8 cellular contexts compared by ENCODE assay signal in the genomic region with DNA sequence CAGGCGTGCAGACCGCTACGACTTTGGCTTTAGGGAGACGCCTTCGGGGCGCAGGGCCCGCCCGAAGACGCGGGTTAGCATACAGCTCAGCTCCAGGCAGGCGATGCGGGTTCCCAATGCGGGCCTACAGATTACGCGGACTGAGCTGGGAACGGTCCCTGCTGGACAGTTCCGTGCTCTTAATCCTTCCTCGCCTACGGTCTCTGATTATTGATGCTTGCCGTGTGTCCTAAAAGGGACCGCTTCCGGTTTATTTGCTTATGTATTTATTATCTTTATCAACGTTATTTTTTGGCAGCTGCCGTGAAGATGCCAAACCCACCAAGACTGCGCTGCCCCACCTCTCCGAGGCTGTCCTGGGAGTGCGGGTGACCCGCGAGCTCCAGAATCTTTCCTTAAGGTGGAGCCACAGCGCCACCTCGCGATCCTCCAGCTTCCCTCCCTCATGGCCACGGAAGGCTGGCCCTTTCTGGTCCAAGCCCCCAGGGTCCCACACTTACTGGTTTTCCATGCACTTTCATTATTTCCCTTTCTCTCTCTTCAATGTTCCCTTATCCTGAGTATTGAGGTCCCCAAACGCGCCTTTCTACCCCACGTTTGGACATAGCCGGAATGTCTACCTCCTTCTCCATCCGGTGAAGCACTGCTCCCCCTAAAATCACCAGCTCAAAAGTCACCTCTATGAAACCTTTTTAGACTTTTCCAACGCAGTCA. TPM values are rescaled to one million over a fixed set of nuclear protein-coding genes. Genes with fewer than 3 reads are reported as not detected.
DNase-seq lines count a peak whose midpoint lies in the region; ATAC-seq and TF ChIP-seq lines count a peak whose summit lies in the region.

No MANE protein-coding gene starts in this region.

- intact Hi-C loops in left cardiac atrium (cut with DNase I) = loop anchor here (2.0 to 10.0 kb wide), 6 partner anchors 409 to 1092 kb away; no protein-coding TSS in a partner anchor

- H3K4me1 ChIP-seq in HUES64 (ENCODE audit: insufficient read depth, low read length) (peaks cover 9% of the 10 kb centered on the region; the same call in 1 of the 2 replicates), SK-N-SH (ENCODE audit: control insufficient read depth in 1 of 2, insufficient read depth in 2 of 2, low read depth in 1 of 2, low read length in 1 of 2) (no peaks in the 10 kb centered on the region; a peak in 1 of 4 replicates), rectal smooth muscle tissue (ENCODE audit: control insufficient read depth, insufficient read depth, low read length) (no peaks in the 10 kb centered on the region)

- H3K4me2 ChIP-seq in SK-N-SH = peak overlapping the region; percentile 65; the same call in 1 of the 2 replicates

- no peaks in the 10 kb centered on the region for H3K36me3 ChIP-seq in HUES64 (ENCODE audit: insufficient read depth, low read length)
- H3K36me3 ChIP-seq in SK-N-SH (replicated peaks in 1 of 2; ENCODE audit: control insufficient read depth in 1 of 2, insufficient read depth in 2 of 2, low read length in 1 of 2) = no peaks in the 10 kb centered on the region
- H3K36me3 ChIP-seq in rectal smooth muscle tissue (ENCODE audit: control insufficient read depth, insufficient read depth, low read length) = no peaks in the 10 kb centered on the region

- CTCF ChIA-PET in SK-N-SH (lab: Yijun Ruan, JAX) = interaction anchor here (0.5 to 4.6 kb wide), 74 partner anchors 9 to 1388 kb away, joined by 3 to 178 read pairs (median 4); no protein-coding TSS in a partner anchor

- POLR2A ChIA-PET in SK-N-SH (lab: Yijun Ruan, JAX) = no interaction called here
- POLR2A ChIA-PET in activated naive CD8-positive, alpha-beta T cell treated with anti-CD3 and anti-CD28 coated beads, Interleukin-2, amount 10 ng/mL, durations not matched to agents 7 days and 5 days (lab: Charles Lee) = interaction anchor here (0.6 to 1.2 kb wide), 3 partner anchors 13 to 411 kb away, joined by 4 to 10 read pairs (median 7); no protein-coding TSS in a partner anchor

- H3K79me2 ChIP-seq in SK-N-SH (ENCODE audit: insufficient read depth) = no peaks in the 10 kb centered on the region

- ATAC-seq in GM21390 (IDR thresholded peaks at IDR 0.05; ENCODE audit: unreplicated experiment) = peak; percentile 57
- peak; percentile 82 for ATAC-seq in activated naive CD8-positive, alpha-beta T cell treated with anti-CD3 and anti-CD28 coated beads, Interleukin-2, amount 10 ng/mL, durations not matched to agents 7 days and 5 days (ENCODE audit: low read depth)
- peak; percentile 88 to 92 for ATAC-seq in left cardiac atrium
- ATAC-seq in GM21360 (IDR thresholded peaks at IDR 0.05; ENCODE audit: unreplicated experiment) = no peak

- H2AFZ ChIP-seq in SK-N-SH (ENCODE audit: low read depth) = no peak overlapping the region

- H3K27ac Mint-ChIP-seq in activated naive CD8-positive, alpha-beta T cell treated with anti-CD3 and anti-CD28 coated beads, Interleukin-2, amount 10 ng/mL, durations not matched to agents 7 days and 5 days = no peak overlapping the region

- H3K9me3 Mint-ChIP-seq in activated naive CD8-positive, alpha-beta T cell treated with anti-CD3 and anti-CD28 coated beads, Interleukin-2, amount 10 ng/mL, durations not matched to agents 7 days and 5 days = no peaks in the 10 kb centered on the region

- 5% methylated on average over 39 of the region's 39 CpGs for WGBS in HUES64
- 37% methylated on average over 39 of the region's 39 CpGs for WGBS in SK-N-SH (ENCODE audit: low lambda C conversion rate)

- H3K4me3 Mint-ChIP-seq in activated naive CD8-positive, alpha-beta T cell treated with anti-CD3 and anti-CD28 coated beads, Interleukin-2, amount 10 ng/mL, durations not matched to agents 7 days and 5 days = peak overlapping the region; percentile 74

- H3F3A ChIP-seq in SK-N-SH (replicated peaks; ENCODE audit: insufficient read depth) = no peaks in the 10 kb centered on the region

- H3K36me3 Mint-ChIP-seq in activated naive CD8-positive, alpha-beta T cell treated with anti-CD3 and anti-CD28 coated beads, Interleukin-2, amount 10 ng/mL, durations not matched to agents 7 days and 5 days = no peaks in the 10 kb centered on the region

- no peaks in the 10 kb centered on the region for H3K9me2 ChIP-seq in SK-N-SH

- H3K9ac ChIP-seq in HUES64 (ENCODE audit: low read depth, low read length) (no peak overlapping the region), SK-N-SH (no peak overlapping the region), rectal smooth muscle tissue (ENCODE audit: low read length) (no peak overlapping the region)

- no peak for TF ChIP-seq EP300 in SK-N-SH (IDR thresholded peaks at IDR 0.05; ENCODE audit: borderline replicate concordance in 1 of 2, low read depth in 1 of 2, low read length in 1 of 2)

- no peaks in the 10 kb centered on the region for H4K20me1 ChIP-seq in SK-N-SH (ENCODE audit: insufficient read depth)

- no peaks in the 10 kb centered on the region for H3K9me3 ChIP-seq in HUES64 (ENCODE audit: insufficient read depth, low read depth, low read length)
- no peaks in the 10 kb centered on the region for H3K9me3 ChIP-seq in SK-N-SH

- H3K4me3 ChIP-seq in HUES64 (ENCODE audit: low read length) (peak overlapping the region; percentile 33), SK-N-SH (ENCODE audit: low read depth in 2 of 2, low read length in 1 of 2) (peak overlapping the region; percentile 28 to 63; a peak in 2 of 4 replicates), rectal smooth muscle tissue (ENCODE audit: low read length) (peak overlapping the region; percentile 49)

- H3K4me1 Mint-ChIP-seq in activated naive CD8-positive, alpha-beta T cell treated with anti-CD3 and anti-CD28 coated beads, Interleukin-2, amount 10 ng/mL, durations not matched to agents 7 days and 5 days = peaks cover 20% of the 10 kb centered on the region

- DNase-seq in DMS114 treated with DMSO at 0.1 percent for 48 hours (lab: John Stamatoyannopoulos, UW; ENCODE audit: unreplicated experiment) (peak; percentile 69), SK-N-SH (peak; percentile 91), left cardiac atrium (peak; percentile 87)
- DNase-seq in activated naive CD8-positive, alpha-beta T cell treated with anti-CD3 and anti-CD28 coated beads, Interleukin-2, amount 10 ng/mL, durations not matched to agents 7 days and 5 days = peak; percentile 80

- H3K27me3 Mint-ChIP-seq in activated naive CD8-positive, alpha-beta T cell treated with anti-CD3 and anti-CD28 coated beads, Interleukin-2, amount 10 ng/mL, durations not matched to agents 7 days and 5 days = peaks cover 80% of the 10 kb centered on the region

- peaks cover 75% of the 10 kb centered on the region for H3K27me3 ChIP-seq in HUES64 (ENCODE audit: insufficient read depth, low read length)
- peaks cover 10% of the 10 kb centered on the region; the same call in 1 of the 2 replicates for H3K27me3 ChIP-seq in SK-N-SH (ENCODE audit: insufficient read depth)
- peaks cover 26% of the 10 kb centered on the region for H3K27me3 ChIP-seq in rectal smooth muscle tissue (ENCODE audit: control insufficient read depth, insufficient read depth, low read length)

- TF ChIP-seq CTCF in SK-N-SH (IDR thresholded peaks at IDR 0.05) = peak; percentile 97

- H3K27ac ChIP-seq in HUES64 (ENCODE audit: low read depth, low read length) = no peak overlapping the region
- H3K27ac ChIP-seq in SK-N-SH (ENCODE audit: low read depth in 2 of 2, low read length in 1 of 2) = no peak overlapping the region
- no peak overlapping the region for H3K27ac ChIP-seq in rectal smooth muscle tissue (ENCODE audit: low read depth, low read length)

- peak; percentile 96 for TF ChIP-seq RAD21 in SK-N-SH (IDR thresholded peaks at IDR 0.05; ENCODE audit: low read length)

TF ChIP-seq in SK-N-SH, 30 proteins besides CTCF, POLR2A, EP300 and RAD21:
- TF ChIP-seq SMC3 (IDR thresholded peaks at IDR 0.05; ENCODE audit: low read depth, low read length) = peak; percentile 95
- TF ChIP-seq, protein P1, sequence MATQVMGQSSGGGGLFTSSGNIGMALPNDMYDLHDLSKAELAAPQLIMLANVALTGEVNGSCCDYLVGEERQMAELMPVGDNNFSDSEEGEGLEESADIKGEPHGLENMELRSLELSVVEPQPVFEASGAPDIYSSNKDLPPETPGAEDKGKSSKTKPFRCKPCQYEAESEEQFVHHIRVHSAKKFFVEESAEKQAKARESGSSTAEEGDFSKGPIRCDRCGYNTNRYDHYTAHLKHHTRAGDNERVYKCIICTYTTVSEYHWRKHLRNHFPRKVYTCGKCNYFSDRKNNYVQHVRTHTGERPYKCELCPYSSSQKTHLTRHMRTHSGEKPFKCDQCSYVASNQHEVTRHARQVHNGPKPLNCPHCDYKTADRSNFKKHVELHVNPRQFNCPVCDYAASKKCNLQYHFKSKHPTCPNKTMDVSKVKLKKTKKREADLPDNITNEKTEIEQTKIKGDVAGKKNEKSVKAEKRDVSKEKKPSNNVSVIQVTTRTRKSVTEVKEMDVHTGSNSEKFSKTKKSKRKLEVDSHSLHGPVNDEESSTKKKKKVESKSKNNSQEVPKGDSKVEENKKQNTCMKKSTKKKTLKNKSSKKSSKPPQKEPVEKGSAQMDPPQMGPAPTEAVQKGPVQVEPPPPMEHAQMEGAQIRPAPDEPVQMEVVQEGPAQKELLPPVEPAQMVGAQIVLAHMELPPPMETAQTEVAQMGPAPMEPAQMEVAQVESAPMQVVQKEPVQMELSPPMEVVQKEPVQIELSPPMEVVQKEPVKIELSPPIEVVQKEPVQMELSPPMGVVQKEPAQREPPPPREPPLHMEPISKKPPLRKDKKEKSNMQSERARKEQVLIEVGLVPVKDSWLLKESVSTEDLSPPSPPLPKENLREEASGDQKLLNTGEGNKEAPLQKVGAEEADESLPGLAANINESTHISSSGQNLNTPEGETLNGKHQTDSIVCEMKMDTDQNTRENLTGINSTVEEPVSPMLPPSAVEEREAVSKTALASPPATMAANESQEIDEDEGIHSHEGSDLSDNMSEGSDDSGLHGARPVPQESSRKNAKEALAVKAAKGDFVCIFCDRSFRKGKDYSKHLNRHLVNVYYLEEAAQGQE (IDR thresholded peaks at IDR 0.05; ENCODE audit: low read depth, low read length) = peak; percentile 80
- no peak for TF ChIP-seq EZH2phosphoT487 (IDR thresholded peaks at IDR 0.05; ENCODE audit: borderline replicate concordance, low read depth)
- no peak for TF ChIP-seq MXI1 (IDR thresholded peaks at IDR 0.05; ENCODE audit: low read depth, low read length)
- TF ChIP-seq GABPA (IDR thresholded peaks at IDR 0.05; ENCODE audit: low read depth) = no peak

RNA-seq across cellular contexts. Expression of a gene that starts 7.0 kb away (rescaled TPM):
- polyA plus RNA-seq in HUES64 (2013, experiment 1 of 2) = 0.25 TPM
- 1.0 TPM for polyA plus RNA-seq in HUES64 (2013, experiment 2 of 2)
- polyA plus RNA-seq in SK-N-SH (2012; rRNA removed) = 0.26 and 0.36 TPM in 2 replicates
- polyA plus RNA-seq in SK-N-SH (2012; cell fraction: cytosol; rRNA removed) = 0.23 and 0.33 TPM in 2 replicates
- polyA plus RNA-seq in SK-N-SH (2012; cell fraction: nucleus; rRNA removed) = 0.42 TPM in 2 replicates
- total RNA-seq in activated naive CD8-positive, alpha-beta T cell treated with anti-CD3 and anti-CD28 coated beads, Interleukin-2, amount 10 ng/mL, durations not matched to agents 7 days and 5 days = under 1 TPM; 0.17 to 0.48 TPM
- total RNA-seq in left cardiac atrium = 10 to 100 TPM; 19.3 to 28.1 TPM

Comparison
In these comparisons a context has a peak if more than half of its experiments do, and no peak if none do; other contexts are left out.
1. RNA of a gene that starts 7.0 kb away (total RNA-seq): 19.3 to 28.1 TPM in left cardiac atrium; 0.17 to 0.48 TPM in activated naive CD8-positive, alpha-beta T cell treated with anti-CD3 and anti-CD28 coated beads, Interleukin-2, amount 10 ng/mL, durations not matched to agents 7 days and 5 days; every median in the first group is over 10 times any median in the second.
2. Peak in every context shown above with its lines, with median percentiles within 50 percentile points of each other: DNase-seq and H3K4me3 ChIP-seq.